ENCODE assay signal across 1 cellular context in genomic region chr16:3850544-3850899, GRCh38.
TF ChIP-seq lines count a peak whose summit lies in the region.

No MANE protein-coding gene starts in this region.

TF ChIP-seq in endothelial cell of umbilical vein, 7 proteins besides CTCF, POLR2A, EP300 and RAD21:
- TF ChIP-seq EZH2 (IDR thresholded peaks at IDR 0.05; ENCODE audit: borderline replicate concordance, low read depth, low read length, severe bottlenecking) (no peak), JUN (IDR thresholded peaks at IDR 0.05; ENCODE audit: borderline replicate concordance, insufficient read depth, insufficient read length, low read depth) (no peak), MYC (IDR thresholded peaks at IDR 0.05; ENCODE audit: low read depth, low read length) (no peak), POLR2AphosphoS5 (IDR thresholded peaks at IDR 0.05; ENCODE audit: insufficient read depth, low read depth, low read length) (no peak), FOS (IDR thresholded peaks at IDR 0.05; ENCODE audit: borderline replicate concordance, insufficient read depth, low read length) (no peak), GATA2 (IDR thresholded peaks at IDR 0.05; ENCODE audit: insufficient read depth, insufficient read length, low read depth, low read length) (no peak), MAX (IDR thresholded peaks at IDR 0.05; ENCODE audit: insufficient read depth, insufficient read length) (no peak)
